In genomic region chr22:19178065-19178658, GRCh38 we compare ENCODE assay signal across 8 cellular contexts. TPM values are rescaled to one million over a fixed set of nuclear protein-coding genes. Genes with fewer than 3 reads are reported as not detected.
DNase-seq lines count a peak whose midpoint lies in the region; ATAC-seq, FAIRE-seq and TF ChIP-seq lines count a peak whose summit lies in the region.

No MANE protein-coding gene starts in this region.

- TF ChIP-seq CTCF in breast epithelium (IDR thresholded peaks at IDR 0.05), result no peak
- no peak for TF ChIP-seq CTCF in keratinocyte (optimal IDR thresholded peaks at IDR 0.05 in 1 of 3, IDR thresholded peaks at IDR 0.05 in 1 of 3, conservative IDR thresholded peaks at IDR 0.05 in 1 of 3; ENCODE audit: extremely low read depth in 1 of 3, insufficient read depth in 2 of 3, low read length in 3 of 3)

- peaks cover 5% of the 10 kb centered on the region for H4K20me1 ChIP-seq in keratinocyte (ENCODE audit: control insufficient read depth, extremely low read depth, insufficient read depth, low read length)

- no peak for TF ChIP-seq POLR2A in breast epithelium (IDR thresholded peaks at IDR 0.05)

- H3K9me1 ChIP-seq in keratinocyte (ENCODE audit: control insufficient read depth, extremely low read depth, insufficient read depth, low read length), result peaks cover 4% of the 10 kb centered on the region

- H3K27ac ChIP-seq in SK-N-MC, result no peak overlapping the region
- peak overlapping the region; percentile 91 to 98 for H3K27ac ChIP-seq in breast epithelium
- peak overlapping the region; percentile 58 for H3K27ac ChIP-seq in keratinocyte (ENCODE audit: control insufficient read depth, insufficient read depth, low read length)

- peak overlapping the region; percentile 89 for H3K4me3 ChIP-seq in SK-N-MC
- H3K4me3 ChIP-seq in breast epithelium, result peak overlapping the region; percentile 78 to 86 (median 85)
- H3K4me3 ChIP-seq in keratinocyte (ENCODE audit: control insufficient read depth in 2 of 3, extremely low read depth in 1 of 3, insufficient read depth in 2 of 3, low read depth in 1 of 3, low read length in 3 of 3), result peak overlapping the region; percentile 66 to 74 (median 72)

- H3K4me2 ChIP-seq in keratinocyte (ENCODE audit: control insufficient read depth, extremely low read depth, insufficient read depth, low read depth, low read length), result peak overlapping the region; percentile 90

- H3K9ac ChIP-seq in SK-N-MC (ENCODE audit: insufficient read length) (peak overlapping the region; percentile 77), keratinocyte (ENCODE audit: control insufficient read depth, extremely low read depth, insufficient read depth, low read length) (peak overlapping the region; percentile 75)

- H3K4me1 ChIP-seq in breast epithelium, result peaks cover 7 to 31% of the 10 kb centered on the region in 2 donors
- peaks cover 39% of the 10 kb centered on the region for H3K4me1 ChIP-seq in keratinocyte (ENCODE audit: control insufficient read depth, extremely low read depth, insufficient read depth, low read length)

- no peak for FAIRE-seq in keratinocyte (lab: Jason Lieb, UNC)

- DNase-seq in AG08395 (ENCODE audit: low spot score) (peak; percentile 32), SK-N-MC (ENCODE audit: low read depth, low spot score) (no peak), breast epithelium (ENCODE audit: low spot score in 2 of 2) (no peak), keratinocyte (ENCODE audit: low read depth, low spot score) (peak; percentile 32), superior temporal gyrus (ENCODE audit: extremely low spot score) (no peak)
- DNase-seq in stimulated activated CD4-positive, alpha-beta T cell treated with anti-CD3 and anti-CD28 coated beads, Interleukin-4, amount 100 ng/mL, for 4 hours, result peak; percentile 37 to 51

- no peaks in the 10 kb centered on the region; the same call in 1 of the 2 replicates for H3K36me3 ChIP-seq in SK-N-MC (ENCODE audit: insufficient read depth, low read length)
- no peaks in the 10 kb centered on the region for H3K36me3 ChIP-seq in breast epithelium
- H3K36me3 ChIP-seq in keratinocyte (ENCODE audit: control insufficient read depth in 2 of 2, extremely low read depth in 1 of 2, insufficient read depth in 2 of 2, low read length in 2 of 2), result peaks cover 7 to 16% of the 10 kb centered on the region in 2 experiments

- dilution Hi-C loops in keratinocyte (cut with MboI; ENCODE audit: extremely low pct_ligation_motif_present, low sequenced_read_pairs), result no loop called here

- H2AFZ ChIP-seq in keratinocyte (ENCODE audit: control insufficient read depth, low read length), result peak overlapping the region; percentile 26

- ATAC-seq in GM18861 (IDR thresholded peaks at IDR 0.05; ENCODE audit: unreplicated experiment) (peak; percentile 20), HG03097 (IDR thresholded peaks at IDR 0.05; ENCODE audit: low FRiP score, unreplicated experiment) (peak; percentile 24)

- H3K9me3 ChIP-seq in SK-N-MC (ENCODE audit: low read depth, low read length) (no peaks in the 10 kb centered on the region), breast epithelium (no peaks in the 10 kb centered on the region), keratinocyte (ENCODE audit: control insufficient read depth, low read depth, low read length) (no peaks in the 10 kb centered on the region)

- H3K79me2 ChIP-seq in keratinocyte (ENCODE audit: control insufficient read depth, insufficient read depth, low read length), result peaks cover 24% of the 10 kb centered on the region

- intact Hi-C loops in breast epithelium (cut with DNase I; ENCODE audit: low total_unique reads), result loop anchor here (5.0 kb wide), 1 partner anchor 1271 kb away; no protein-coding TSS in a partner anchor

- H3K27me3 ChIP-seq in breast epithelium (no peaks in the 10 kb centered on the region), keratinocyte (ENCODE audit: control insufficient read depth, extremely low read depth, insufficient read depth, low read length) (no peaks in the 10 kb centered on the region)

RNA-seq across cellular contexts. Expression of gene SLC25A1, which starts 0.4 kb away (rescaled TPM):
- total RNA-seq in breast epithelium, result 100 to 1,000 TPM in 1 of 3 donors, 10 to 100 TPM in 2; 49.2 to 140 (median 50.2) TPM
- 27.7 to 61.6 TPM (median 37.2 TPM) in 3 replicates for polyA plus RNA-seq in keratinocyte
- 11.9 TPM for polyA plus RNA-seq in keratinocyte (2011; ENCODE audit: low read depth)
- polyA plus RNA-seq in keratinocyte (2011; cell fraction: cytosol; rRNA removed), result 36.3 and 86.3 TPM in 2 replicates
- polyA plus RNA-seq in keratinocyte (2011; cell fraction: nucleus; rRNA removed), result 35.0 and 40.1 TPM in 2 replicates
- 46.2 and 108 TPM in 2 replicates for polyA plus RNA-seq in keratinocyte (2012; ENCODE audit: low replicate concordance)
- polyA minus RNA-seq in keratinocyte, result 41.3 to 114 TPM (median 57.3 TPM) in 3 replicates
- 133 TPM for polyA minus RNA-seq in keratinocyte (2011; cell fraction: cytosol; rRNA and poly(A)+ RNA removed)
- polyA minus RNA-seq in keratinocyte (2011; cell fraction: nucleus; rRNA and poly(A)+ RNA removed), result 14.7 and 18.0 TPM in 2 replicates

RNA-seq across cellular contexts. Expression of gene GSC2, which starts 28.1 kb away (rescaled TPM):
- not detected for total RNA-seq in breast epithelium
- not detected in 3 replicates for polyA plus RNA-seq in keratinocyte
- polyA plus RNA-seq in keratinocyte (2011; ENCODE audit: low read depth), result not detected
- not detected in 2 replicates for polyA plus RNA-seq in keratinocyte (2011; cell fraction: cytosol; rRNA removed)
- not detected in 2 replicates for polyA plus RNA-seq in keratinocyte (2011; cell fraction: nucleus; rRNA removed)
- polyA plus RNA-seq in keratinocyte (2012; ENCODE audit: low replicate concordance), result not detected in 2 replicates
- not detected in 3 replicates for polyA minus RNA-seq in keratinocyte
- not detected for polyA minus RNA-seq in keratinocyte (2011; cell fraction: cytosol; rRNA and poly(A)+ RNA removed)
- polyA minus RNA-seq in keratinocyte (2011; cell fraction: nucleus; rRNA and poly(A)+ RNA removed), result not detected in 2 replicates

RNA-seq across cellular contexts. Expression of gene ESS2, which starts 33.7 kb away (rescaled TPM):
- 10 to 100 TPM; 12.2 to 17.7 (median 13.8) TPM for total RNA-seq in breast epithelium
- polyA plus RNA-seq in keratinocyte, result 10.0 to 16.5 TPM (median 10.7 TPM) in 3 replicates
- 8.0 TPM for polyA plus RNA-seq in keratinocyte (2011; ENCODE audit: low read depth)
- polyA plus RNA-seq in keratinocyte (2011; cell fraction: cytosol; rRNA removed), result 6.2 and 13.5 TPM in 2 replicates
- polyA plus RNA-seq in keratinocyte (2011; cell fraction: nucleus; rRNA removed), result 13.5 and 17.6 TPM in 2 replicates
- polyA plus RNA-seq in keratinocyte (2012; ENCODE audit: low replicate concordance), result 13.4 and 13.5 TPM in 2 replicates
- polyA minus RNA-seq in keratinocyte, result 3.6 to 8.2 TPM (median 6.0 TPM) in 3 replicates
- 9.8 TPM for polyA minus RNA-seq in keratinocyte (2011; cell fraction: cytosol; rRNA and poly(A)+ RNA removed)
- 4.6 and 8.5 TPM in 2 replicates for polyA minus RNA-seq in keratinocyte (2011; cell fraction: nucleus; rRNA and poly(A)+ RNA removed)

RNA-seq across cellular contexts. Expression of gene TSSK2, which starts 47.1 kb away (rescaled TPM):
- total RNA-seq in breast epithelium, result not detected
- polyA plus RNA-seq in keratinocyte, result not detected in 3 replicates
- not detected for polyA plus RNA-seq in keratinocyte (2011; ENCODE audit: low read depth)
- not detected in 2 replicates for polyA plus RNA-seq in keratinocyte (2011; cell fraction: cytosol; rRNA removed)
- polyA plus RNA-seq in keratinocyte (2011; cell fraction: nucleus; rRNA removed), result not detected in 2 replicates
- not detected in 2 replicates for polyA plus RNA-seq in keratinocyte (2012; ENCODE audit: low replicate concordance)
- polyA minus RNA-seq in keratinocyte, result not detected in 3 replicates
- not detected for polyA minus RNA-seq in keratinocyte (2011; cell fraction: cytosol; rRNA and poly(A)+ RNA removed)
- polyA minus RNA-seq in keratinocyte (2011; cell fraction: nucleus; rRNA and poly(A)+ RNA removed), result not detected in 2 replicates

RNA-seq across cellular contexts. Expression of gene DGCR2, which starts 56.0 kb away (rescaled TPM):
- 10 to 100 TPM; 36.8 to 58.4 (median 42.9) TPM for total RNA-seq in breast epithelium
- polyA plus RNA-seq in keratinocyte, result 23.2 to 67.6 TPM (median 34.1 TPM) in 3 replicates
- polyA plus RNA-seq in keratinocyte (2011; ENCODE audit: low read depth), result 16.6 TPM
- polyA plus RNA-seq in keratinocyte (2011; cell fraction: cytosol; rRNA removed), result 24.9 and 27.7 TPM in 2 replicates
- polyA plus RNA-seq in keratinocyte (2011; cell fraction: nucleus; rRNA removed), result 124 and 131 TPM in 2 replicates
- 49.5 and 56.8 TPM in 2 replicates for polyA plus RNA-seq in keratinocyte (2012; ENCODE audit: low replicate concordance)
- 60.2 to 164 TPM (median 66.0 TPM) in 3 replicates for polyA minus RNA-seq in keratinocyte
- polyA minus RNA-seq in keratinocyte (2011; cell fraction: cytosol; rRNA and poly(A)+ RNA removed), result 57.0 TPM
- polyA minus RNA-seq in keratinocyte (2011; cell fraction: nucleus; rRNA and poly(A)+ RNA removed), result 105 and 156 TPM in 2 replicates

Comparison
In these comparisons a context has a peak if more than half of its experiments do, and no peak if none do; other contexts are left out.
1. DNase-seq: peak in AG08395 (single experiment), keratinocyte (single experiment) and stimulated activated CD4-positive, alpha-beta T cell treated with anti-CD3 and anti-CD28 coated beads, Interleukin-4, amount 100 ng/mL, for 4 hours (2 of 2); none in SK-N-MC (single experiment), breast epithelium (0 of 2) and superior temporal gyrus (single experiment).
2. Peak in every context shown above with its lines, with median percentiles within 50 percentile points of each other: H3K4me3 ChIP-seq.